21 cellular contexts compared by ENCODE assay signal in genomic region chr5:167821669-167822068, GRCh38.
"Had no signal": no experiment of that assay in that cellular context is flagged by ENCODE, and none has a peak within 500 bp of the region (broad histone marks: within the 10 kb centered on the region; RNA-seq: fewer than 3 reads in every experiment).

No MANE protein-coding gene starts in this region.

- H3K27ac ChIP-seq: coronary artery, left lung, thoracic aorta, WERI-Rb-1 had no signal

- H3K36me3 Mint-ChIP-seq: activated naive CD4-positive, alpha-beta T cell treated with anti-CD3 and anti-CD28 coated beads, Interleukin-2, amount 50 U/mL, for 24 hours; natural killer cell; stimulated activated naive B cell treated with anti-CD40 and anti-IgM and Interleukin-4, amounts not matched to agents 10 μg/mL and 1 μg/mL and 100 μg/mL, for 72 hours had no signal

- H3K36me3 ChIP-seq: left lung, thoracic aorta, WERI-Rb-1 had no signal

- H3K4me1 Mint-ChIP-seq: activated naive CD4-positive, alpha-beta T cell treated with anti-CD3 and anti-CD28 coated beads, Interleukin-2, amount 50 U/mL, for 24 hours; central memory CD8-positive, alpha-beta T cell; natural killer cell; stimulated activated naive B cell treated with anti-CD40 and anti-IgM and Interleukin-4, amounts not matched to agents 10 μg/mL and 1 μg/mL and 100 μg/mL, for 72 hours had no signal

- DNase-seq: activated CD4-positive, alpha-beta T cell treated with anti-CD3 and anti-CD28 coated beads, Interleukin-2, amount 50 U/mL, for 1 hour; activated CD4-positive, CD25-positive, alpha-beta regulatory T cell treated with anti-CD3 and anti-CD28 coated beads, Interleukin-2, amount 50 U/mL, for 72 hours; activated CD8-positive, alpha-beta T cell treated with anti-CD3 and anti-CD28 coated beads, Interleukin-2, amount 10 ng/mL, durations not matched to agents 7 days and 5 days; activated gamma-delta T cell treated with Interleukin-2 at 50 U/mL for 16 hours; activated T-cell treated with anti-CD3 and anti-CD28 coated beads, Interleukin-2, amount 50 U/mL, for 1 hour; aorta; foreskin fibroblast; left lung; midbrain; natural killer cell; stimulated activated CD4-positive, alpha-beta T cell treated with anti-CD3 and anti-CD28 coated beads, Interleukin-2, amount 100 ng/mL, for 48 hours; stimulated activated CD8-positive, alpha-beta memory T cell treated with anti-CD3 and anti-CD28 coated beads, Interleukin-4, amount 100 ng/mL, for 48 hours; stimulated activated naive B cell treated with anti-CD40 and anti-IgM and Interleukin-4, amounts not matched to agents 10 μg/mL and 1 μg/mL and 100 μg/mL, for 72 hours; T-helper 1 cell; WERI-Rb-1 had no signal

- H3K27me3 ChIP-seq: left lung had no signal

- H3K4me3 ChIP-seq: coronary artery, left lung, lung, thoracic aorta had no signal

- H3K9me3 Mint-ChIP-seq: activated naive CD4-positive, alpha-beta T cell treated with anti-CD3 and anti-CD28 coated beads, Interleukin-2, amount 50 U/mL, for 24 hours; type B pancreatic cell had no signal

- H3K27me3 Mint-ChIP-seq: activated naive CD4-positive, alpha-beta T cell treated with anti-CD3 and anti-CD28 coated beads, Interleukin-2, amount 50 U/mL, for 24 hours; central memory CD8-positive, alpha-beta T cell; stimulated activated naive B cell treated with anti-CD40 and anti-IgM and Interleukin-4, amounts not matched to agents 10 μg/mL and 1 μg/mL and 100 μg/mL, for 72 hours had no signal

- H3K4me3 Mint-ChIP-seq: activated CD8-positive, alpha-beta T cell treated with anti-CD3 and anti-CD28 coated beads, Interleukin-2, amount 10 ng/mL, durations not matched to agents 7 days and 5 days; activated naive CD4-positive, alpha-beta T cell treated with anti-CD3 and anti-CD28 coated beads, Interleukin-2, amount 50 U/mL, for 24 hours; central memory CD8-positive, alpha-beta T cell; natural killer cell; stimulated activated naive B cell treated with anti-CD40 and anti-IgM and Interleukin-4, amounts not matched to agents 10 μg/mL and 1 μg/mL and 100 μg/mL, for 72 hours; type B pancreatic cell had no signal

- H3K9me3 ChIP-seq: left lung, thoracic aorta had no signal

- H3K4me1 ChIP-seq: left lung had no signal

- H3K27ac Mint-ChIP-seq: activated CD8-positive, alpha-beta T cell treated with anti-CD3 and anti-CD28 coated beads, Interleukin-2, amount 10 ng/mL, durations not matched to agents 7 days and 5 days; activated naive CD4-positive, alpha-beta T cell treated with anti-CD3 and anti-CD28 coated beads, Interleukin-2, amount 50 U/mL, for 24 hours; natural killer cell; stimulated activated naive B cell treated with anti-CD40 and anti-IgM and Interleukin-4, amounts not matched to agents 10 μg/mL and 1 μg/mL and 100 μg/mL, for 72 hours; type B pancreatic cell had no signal
